ENCODE assay signal across 29 cellular contexts in genomic region chr12:118922405-118922804, GRCh38. TPM values are rescaled to one million over a fixed set of nuclear protein-coding genes. Genes with fewer than 3 reads are reported as not detected.
A peak's percentile ranks its signal among the peaks of the same experiment; 100 is the strongest.
DNase-seq lines count a peak whose midpoint lies in the region; ATAC-seq, FAIRE-seq and TF ChIP-seq lines count a peak whose summit lies in the region.
"Had no signal": no experiment of that assay in that cellular context is flagged by ENCODE, and none has a peak within 500 bp of the region (broad histone marks: within the 10 kb centered on the region; RNA-seq: fewer than 3 reads in every experiment).

No MANE protein-coding gene starts in this region.

- H3K4me1 Mint-ChIP-seq in nephron progenitor cell = no peaks in the 10 kb centered on the region
- H3K4me1 Mint-ChIP-seq: T-helper 17 cell had no signal

- no peak for TF ChIP-seq CTCF in K562 (IDR thresholded peaks at IDR 0.05 in 2 of 3, conservative IDR thresholded peaks at IDR 0.05 in 1 of 3; ENCODE audit: insufficient read depth in 2 of 3, low read depth in 1 of 3, low read length in 3 of 3)
- TF ChIP-seq CTCF in nephron progenitor cell (IDR thresholded peaks at IDR 0.05) = no peak

- H3K27me3 Mint-ChIP-seq in nephron progenitor cell (ENCODE audit: low read depth, poor library complexity) = peaks cover 26% of the 10 kb centered on the region
- H3K27me3 Mint-ChIP-seq: T-helper 17 cell had no signal

- CTCF ChIA-PET in K562 (lab: Yijun Ruan, JAX; ENCODE audit: low intra/inter-chr PET ratio) = no interaction called here

- H4K20me1 ChIP-seq in K562 (replicated peaks; ENCODE audit: control insufficient read depth, insufficient read depth, low read length) = no peaks in the 10 kb centered on the region; the same call in 1 of the 2 replicates

- H3K4me1 ChIP-seq in K562 (replicated peaks in 1 of 2; ENCODE audit: control insufficient read depth in 2 of 2, insufficient read depth in 2 of 2, low read length in 2 of 2) = no peaks in the 10 kb centered on the region
- H3K4me1 ChIP-seq: adrenal gland, breast epithelium, colonic mucosa, heart left ventricle, spleen had no signal

- no peak overlapping the region for H3K9ac ChIP-seq in K562 (ENCODE audit: insufficient read depth in 1 of 2, low read depth in 2 of 2, low read length in 2 of 2)

- no peak for FAIRE-seq in K562 (lab: Jason Lieb, UNC)
- FAIRE-seq: keratinocyte had no signal

- TF ChIP-seq EP300 in K562 (IDR thresholded peaks at IDR 0.05; ENCODE audit: low read length) = no peak

- no peak for TF ChIP-seq POLR2A in K562 (conservative IDR thresholded peaks at IDR 0.05)

- no peaks in the 10 kb centered on the region for H3K9me3 Mint-ChIP-seq in nephron progenitor cell
- H3K9me3 Mint-ChIP-seq: type B pancreatic cell had no signal

- no peak overlapping the region for H3K4me2 ChIP-seq in K562 (ENCODE audit: insufficient read depth, low read length)

- no peaks in the 10 kb centered on the region for H3K36me3 Mint-ChIP-seq in nephron progenitor cell (ENCODE audit: low read depth)
- H3K36me3 Mint-ChIP-seq: type B pancreatic cell had no signal

- no TSS peak for BruUV-seq in K562 (replicated peaks; lab: Mats Ljungman, UMichigan)

- no peaks in the 10 kb centered on the region; the same call in 1 of the 2 replicates for H3K27me3 ChIP-seq in H7 (ENCODE audit: control insufficient read depth, insufficient read depth, low read length)
- no peaks in the 10 kb centered on the region for H3K27me3 ChIP-seq in K562 (ENCODE audit: control insufficient read depth in 2 of 2, insufficient read depth in 2 of 2, low read length in 2 of 2)
- H3K27me3 ChIP-seq: adrenal gland, breast epithelium, colonic mucosa had no signal

- H3K27ac Mint-ChIP-seq in nephron progenitor cell = no peak overlapping the region
- H3K27ac Mint-ChIP-seq: T-helper 17 cell, type B pancreatic cell had no signal

- no peak overlapping the region for H3K27ac ChIP-seq in K562 (ENCODE audit: extremely low read depth, low read depth, low read length)
- H3K27ac ChIP-seq: adrenal gland, breast epithelium, colonic mucosa, heart left ventricle, spleen, WERI-Rb-1 had no signal

- ATAC-seq in K562 = no peak
- no peak for ATAC-seq in HG02610 (IDR thresholded peaks at IDR 0.05; ENCODE audit: unreplicated experiment)
- ATAC-seq: heart left ventricle, T-helper 17 cell had no signal

- TF ChIP-seq RAD21 in K562 (CRISPR knock-in tag; conservative IDR thresholded peaks at IDR 0.05 in 1 of 2, IDR thresholded peaks at IDR 0.05 in 1 of 2) = no peak

- WGBS in K562 (ENCODE audit: insufficient coverage, low coverage, missing lambda C conversion rate) = 0% methylated on average over 2 of the region's 2 CpGs

- peak; percentile 47 for DNase-seq in H7
- peak; percentile 8 for DNase-seq in NAMALWA (ENCODE audit: low spot score)
- DNase-seq in K562 (ENCODE audit: extremely low read depth in 1 of 4, low spot score in 3 of 4) = no peak
- DNase-seq in nephron progenitor cell = peak; percentile 63
- DNase-seq in inferior parietal cortex (ENCODE audit: extremely low spot score) = no peak
- no peak for DNase-seq in GDM1 (lab: John Stamatoyannopoulos, UW)
- no peak for DNase-seq in dedifferentiated amniotic fluid mesenchymal stem cell (ENCODE audit: extremely low spot score)
- DNase-seq: activated CD4-positive, alpha-beta T cell treated with anti-CD3 and anti-CD28 coated beads, Interleukin-2, amount 50 U/mL, for 4 hours; activated gamma-delta T cell treated with Interleukin-2 at 50 U/mL for 16 hours; activated T-cell treated with anti-CD3 and anti-CD28 coated beads for 4 hours; adrenal gland; AML-193; colonic mucosa; heart left ventricle; KG1; NCI-H1105 treated with DMSO at 0.1 percent for 48 hours; NCI-H510A; NK-92 treated with Interleukin-12 subunit alpha and Interleukin-12 subunit beta, amount 100 ng/mL, for 24 hours; occipital lobe; retina; spleen; stimulated activated CD4-positive, alpha-beta T cell treated with anti-CD3 and anti-CD28 coated beads, Interleukin-4, amount 100 ng/mL, for 4 hours; T-helper 17 cell; WERI-Rb-1 had no signal

- H3K79me2 ChIP-seq in K562 (ENCODE audit: control insufficient read depth, insufficient read depth, low read length) = no peaks in the 10 kb centered on the region

- in situ Hi-C loops in K562 (cut with MboI) = no loop called here

- H3K4me3 ChIP-seq in H7 (ENCODE audit: insufficient read depth, low read depth, low read length) (no peak overlapping the region), K562 (no peak overlapping the region)
- H3K4me3 ChIP-seq: adrenal gland, breast epithelium, colonic mucosa, heart left ventricle, spleen had no signal

- no peaks in the 10 kb centered on the region for H3K9me3 ChIP-seq in K562 (replicated peaks; ENCODE audit: control insufficient read depth, insufficient read depth, low read depth, low read length)
- H3K9me3 ChIP-seq: adrenal gland, breast epithelium, colonic mucosa, heart left ventricle, spleen had no signal

- no peaks in the 10 kb centered on the region for H3K36me3 ChIP-seq in H7 (replicated peaks; ENCODE audit: control insufficient read depth, insufficient read depth, low read length)
- H3K36me3 ChIP-seq in K562 (ENCODE audit: control insufficient read depth, insufficient read depth, low read length) = no peaks in the 10 kb centered on the region
- H3K36me3 ChIP-seq: adrenal gland, breast epithelium, colonic mucosa, heart left ventricle, spleen, WERI-Rb-1 had no signal

- intact Hi-C loops in K562 (cut with micrococcal nuclease) = no loop called here

- POLR2A ChIA-PET in K562 (lab: Yijun Ruan, JAX) = interaction anchor here (0.6 to 0.9 kb wide), 2 partner anchors 38 to 797 kb away, joined by 3 read pairs; no protein-coding TSS in a partner anchor

- no peak overlapping the region for H2AFZ ChIP-seq in K562 (ENCODE audit: low read depth, low read length)

- no peak overlapping the region for H3K4me3 Mint-ChIP-seq in nephron progenitor cell
- H3K4me3 Mint-ChIP-seq: T-helper 17 cell, type B pancreatic cell had no signal

- H3K9me1 ChIP-seq in K562 (ENCODE audit: control insufficient read depth, insufficient read depth, low read length) = no peaks in the 10 kb centered on the region

TF ChIP-seq in K562, 482 proteins besides CTCF, POLR2A, EP300 and RAD21:
- TF ChIP-seq BRF2 (IDR thresholded peaks at IDR 0.05; ENCODE audit: borderline replicate concordance, insufficient read depth, insufficient read length) = no peak
- no peak for TF ChIP-seq HMBOX1 (IDR thresholded peaks at IDR 0.05)
- TF ChIP-seq EHMT2 (IDR thresholded peaks at IDR 0.05) = peak; percentile 85
- peak; percentile 66; the same call in 1 of the 2 replicates for TF ChIP-seq MIER1 (IDR thresholded peaks at IDR 0.05; ENCODE audit: low read depth)

RNA-seq across cellular contexts. Expression of gene SRRM4, which starts 58.9 kb away (rescaled TPM):
- total RNA-seq in H7 (2014; rRNA removed; shearing (Covaris generic)) = 0.26 and 0.76 TPM in 2 replicates
- not detected in 2 replicates for total RNA-seq in K562 (2011; cell fraction: chromatin; rRNA removed; ENCODE audit: low replicate concordance)
- total RNA-seq in K562 (2011; cell fraction: nucleolus; rRNA removed) = not detected in 2 replicates
- total RNA-seq in K562 (2011; cell fraction: nucleoplasm; rRNA removed) = not detected in 2 replicates
- total RNA-seq in K562 (2014; rRNA removed) (not detected in 2 replicates), K562 (2014; rRNA removed; fragmentation: Illumina TruSeq; extraction: Trizol) (not detected in 2 replicates), K562 (2015; rRNA removed; fragmentation: Illumina TruSeq; extraction: Trizol) (not detected in 2 replicates), K562 (2021) (not detected in 2 replicates)
- polyA plus RNA-seq in K562 (2011; rRNA removed) (not detected in 2 replicates), K562 (2014; fragmentation: Illumina TruSeq; extraction: Trizol) (not detected in 2 replicates), K562 (2014; fragmentation: Nextera tagmentation; extraction: Ambion mirVana) (not detected), K562 (2014; rRNA removed) (not detected in 2 replicates)
- polyA plus RNA-seq in K562 (2011; cell fraction: cytosol; rRNA removed) = not detected in 2 replicates
- polyA plus RNA-seq in K562 (2011; cell fraction: nucleus; rRNA removed) = not detected in 2 replicates
- 0.01 and 0.03 TPM in 2 replicates for polyA plus RNA-seq in K562 (2012)
- polyA minus RNA-seq in K562 (2011; rRNA and poly(A)+ RNA removed) = not detected in 2 replicates
- polyA minus RNA-seq in K562 (2011; cell fraction: cytosol; rRNA and poly(A)+ RNA removed) = not detected in 2 replicates
- polyA minus RNA-seq in K562 (2011; cell fraction: nucleus; rRNA and poly(A)+ RNA removed) = not detected in 2 replicates
- total RNA-seq: breast epithelium, lung microvascular endothelial cell, spleen, T-helper 17 cell had no signal
- polyA plus RNA-seq: keratinocyte had no signal

Comparison
In these comparisons a context has a peak if more than half of its experiments do, and no peak if none do; other contexts are left out.
1. DNase-seq: peak in H7 (single experiment), NAMALWA (single experiment) and nephron progenitor cell (single experiment); none in K562 (0 of 4), inferior parietal cortex (single experiment), GDM1 (single experiment) and dedifferentiated amniotic fluid mesenchymal stem cell (single experiment).